Comparison of ENCODE assay signal across 14 cellular contexts in genomic region chr16:81319221-81319912, GRCh38. TPM values are rescaled to one million over a fixed set of nuclear protein-coding genes. Genes with fewer than 3 reads are reported as not detected.
DNase-seq lines count a peak whose midpoint lies in the region; ATAC-seq and TF ChIP-seq lines count a peak whose summit lies in the region.
"Had no signal": no experiment of that assay in that cellular context is flagged by ENCODE, and none has a peak within 500 bp of the region (broad histone marks: within the 10 kb centered on the region; RNA-seq: fewer than 3 reads in every experiment).

No MANE protein-coding gene starts in this region.

- peak overlapping the region; percentile 81 for H3K27ac Mint-ChIP-seq in mesothelial cell of epicardium
- H3K27ac Mint-ChIP-seq in activated CD4-positive, alpha-beta T cell treated with anti-CD3 and anti-CD28 coated beads for 36 hours, result no peak overlapping the region
- H3K27ac Mint-ChIP-seq: CD4-positive, CD25-positive, alpha-beta regulatory T cell; stimulated activated naive B cell treated with anti-CD40 and anti-IgM and Interleukin-4, amounts not matched to agents 10 μg/mL and 1 μg/mL and 100 μg/mL, for 72 hours had no signal

- no peaks in the 10 kb centered on the region for H3F3A ChIP-seq in PC-3 (ENCODE audit: low read length, unreplicated experiment)

- no peaks in the 10 kb centered on the region for H3K9me3 ChIP-seq in PC-3 (ENCODE audit: low read length)

- H3K4me1 ChIP-seq in PC-3 (ENCODE audit: insufficient read depth, low read length), result peaks cover 14% of the 10 kb centered on the region

- H4K20me1 ChIP-seq in PC-3 (ENCODE audit: low read length), result peaks cover 17% of the 10 kb centered on the region; the same call in 1 of the 2 replicates

- H3K27ac ChIP-seq in PC-3 (ENCODE audit: low read length), result no peak overlapping the region
- H3K27ac ChIP-seq: HL-60 had no signal

- no peak overlapping the region for H2AFZ ChIP-seq in PC-3 (ENCODE audit: low read length)

- H3K4me2 ChIP-seq in PC-3 (ENCODE audit: low read length), result peak overlapping the region; percentile 14

- no TSS peak for BruUV-seq in PC-3 (replicated peaks; lab: Mats Ljungman, UMichigan)

- no peak for TF ChIP-seq CTCF in PC-3 (conservative IDR thresholded peaks at IDR 0.05; ENCODE audit: low read depth, low read length)
- no peak for TF ChIP-seq CTCF in choroid plexus epithelial cell (conservative IDR thresholded peaks at IDR 0.05; ENCODE audit: low read depth, low read length)
- TF ChIP-seq CTCF in mesothelial cell of epicardium (IDR thresholded peaks at IDR 0.05; ENCODE audit: unreplicated experiment), result no peak

- POLR2A ChIA-PET in PC-3 (lab: Charles Lee; ENCODE audit: unreplicated experiment), result no interaction called here
- POLR2A ChIA-PET in activated CD4-positive, alpha-beta T cell treated with anti-CD3 and anti-CD28 coated beads for 36 hours (lab: Charles Lee), result no interaction called here

- ATAC-seq in PC-3, result no peak; the same call in 1 of the 2 replicates
- no peak for ATAC-seq in activated CD4-positive, alpha-beta T cell treated with anti-CD3 and anti-CD28 coated beads for 36 hours
- ATAC-seq: naive thymus-derived CD8-positive, alpha-beta T cell; stimulated activated naive B cell treated with anti-CD40 and anti-IgM and Interleukin-4, amounts not matched to agents 10 μg/mL and 1 μg/mL and 100 μg/mL, for 72 hours had no signal

- CTCF ChIA-PET in PC-3 (lab: Charles Lee), result interaction anchor here (0.7 kb wide), 1 partner anchor 58 kb away, joined by 3 read pairs; no protein-coding TSS in a partner anchor
- CTCF ChIA-PET in activated CD4-positive, alpha-beta T cell treated with anti-CD3 and anti-CD28 coated beads for 36 hours (lab: Charles Lee), result interaction anchor here (0.7 to 2.0 kb wide), 6 partner anchors 39 to 85 kb away, joined by 3 to 8 read pairs (median 4); no protein-coding TSS in a partner anchor

- no peaks in the 10 kb centered on the region for H3K9me3 Mint-ChIP-seq in mesothelial cell of epicardium
- H3K9me3 Mint-ChIP-seq in activated CD4-positive, alpha-beta T cell treated with anti-CD3 and anti-CD28 coated beads for 36 hours (ENCODE audit: low read depth), result no peaks in the 10 kb centered on the region
- H3K9me3 Mint-ChIP-seq: CD4-positive, CD25-positive, alpha-beta regulatory T cell; naive thymus-derived CD8-positive, alpha-beta T cell; stimulated activated naive B cell treated with anti-CD40 and anti-IgM and Interleukin-4, amounts not matched to agents 10 μg/mL and 1 μg/mL and 100 μg/mL, for 72 hours had no signal

- no peaks in the 10 kb centered on the region for H3K36me3 ChIP-seq in PC-3 (ENCODE audit: low read depth, low read length)

- DNase-seq in AG20443 (ENCODE audit: low spot score) (peak; percentile 61), PC-3 (peak; percentile 45), choroid plexus epithelial cell (ENCODE audit: low read depth) (peak; percentile 85), mesothelial cell of epicardium (ENCODE audit: low spot score in 2 of 2, unreplicated experiment in 2 of 2) (no peak), mesenteric fat pad (ENCODE audit: low spot score) (no peak), NAMALWA (ENCODE audit: low spot score) (no peak), NCI-H2107 treated with DMSO at 0.1 percent for 48 hours (lab: John Stamatoyannopoulos, UW; ENCODE audit: unreplicated experiment) (no peak)
- no peak for DNase-seq in activated CD4-positive, alpha-beta T cell treated with anti-CD3 and anti-CD28 coated beads for 36 hours
- DNase-seq: activated effector memory CD4-positive, alpha-beta T cell treated with anti-CD3 and anti-CD28 coated beads, Interleukin-2, amount 50 U/mL, for 16 hours; CD4-positive, CD25-positive, alpha-beta regulatory T cell; naive thymus-derived CD8-positive, alpha-beta T cell; NCI-H146; stimulated activated naive B cell treated with anti-CD40 and anti-IgM and Interleukin-4, amounts not matched to agents 10 μg/mL and 1 μg/mL and 100 μg/mL, for 72 hours had no signal

- no peak overlapping the region for H3K4me3 Mint-ChIP-seq in mesothelial cell of epicardium
- H3K4me3 Mint-ChIP-seq in activated CD4-positive, alpha-beta T cell treated with anti-CD3 and anti-CD28 coated beads for 36 hours, result no peak overlapping the region
- H3K4me3 Mint-ChIP-seq: naive thymus-derived CD8-positive, alpha-beta T cell; stimulated activated naive B cell treated with anti-CD40 and anti-IgM and Interleukin-4, amounts not matched to agents 10 μg/mL and 1 μg/mL and 100 μg/mL, for 72 hours had no signal

- H3K4me3 ChIP-seq in PC-3 (ENCODE audit: low read length) (no peak overlapping the region), choroid plexus epithelial cell (ENCODE audit: low read depth, low read length) (no peak overlapping the region)

- H3K27me3 Mint-ChIP-seq in mesothelial cell of epicardium (ENCODE audit: low read depth), result no peaks in the 10 kb centered on the region
- no peaks in the 10 kb centered on the region for H3K27me3 Mint-ChIP-seq in activated CD4-positive, alpha-beta T cell treated with anti-CD3 and anti-CD28 coated beads for 36 hours
- H3K27me3 Mint-ChIP-seq: naive thymus-derived CD8-positive, alpha-beta T cell; stimulated activated naive B cell treated with anti-CD40 and anti-IgM and Interleukin-4, amounts not matched to agents 10 μg/mL and 1 μg/mL and 100 μg/mL, for 72 hours had no signal

- no peaks in the 10 kb centered on the region for H3K27me3 ChIP-seq in PC-3 (ENCODE audit: low read length)

- H3K4me1 Mint-ChIP-seq in mesothelial cell of epicardium, result peaks cover 22% of the 10 kb centered on the region
- peaks cover 61% of the 10 kb centered on the region for H3K4me1 Mint-ChIP-seq in activated CD4-positive, alpha-beta T cell treated with anti-CD3 and anti-CD28 coated beads for 36 hours

- peaks cover 90% of the 10 kb centered on the region for H3K79me2 ChIP-seq in PC-3 (ENCODE audit: low read length)

- no peaks in the 10 kb centered on the region for H3K9me2 ChIP-seq in PC-3 (replicated peaks; ENCODE audit: low read length)

- H3K36me3 Mint-ChIP-seq in mesothelial cell of epicardium, result no peaks in the 10 kb centered on the region
- peaks cover 13% of the 10 kb centered on the region for H3K36me3 Mint-ChIP-seq in activated CD4-positive, alpha-beta T cell treated with anti-CD3 and anti-CD28 coated beads for 36 hours (ENCODE audit: low read depth)

- intact Hi-C loops in PC-3 (cut with micrococcal nuclease), result loop anchor here (5.0 kb wide), 1 partner anchor 52 kb away; no protein-coding TSS in a partner anchor
- intact Hi-C loops in activated CD4-positive, alpha-beta T cell treated with anti-CD3 and anti-CD28 coated beads for 36 hours (cut with DNase I, micrococcal nuclease), result loop anchor here (5.0 to 10.0 kb wide), 4 partner anchors 33 to 855 kb away; partner anchors contain the start of genes CENPN (in 1 of the 2), CMC2 (in 1 of the 2) and MPHOSPH6 (in 1 of the 2)

- no peak overlapping the region for H3K9ac ChIP-seq in PC-3 (ENCODE audit: low read length)

RNA-seq across cellular contexts. Expression of gene GAN, which starts 4.6 kb away (rescaled TPM):
- total RNA-seq in PC-3 (2014; rRNA removed), result 5.3 and 5.8 TPM in 2 replicates
- 13.9 to 15.6 TPM (median 14.2 TPM) in 3 replicates for total RNA-seq in mesothelial cell of epicardium
- total RNA-seq in mesenteric fat pad, result 10.0 TPM
- total RNA-seq in activated CD4-positive, alpha-beta T cell treated with anti-CD3 and anti-CD28 coated beads for 36 hours, result 10 to 100 TPM; 13.4 to 13.8 TPM

Comparison
In these comparisons a context has a peak if more than half of its experiments do, and no peak if none do; other contexts are left out.
1. DNase-seq: peak in AG20443 (single experiment), PC-3 (single experiment) and choroid plexus epithelial cell (single experiment); none in mesothelial cell of epicardium (0 of 2), mesenteric fat pad (single experiment), activated CD4-positive, alpha-beta T cell treated with anti-CD3 and anti-CD28 coated beads for 36 hours (single experiment), NAMALWA (single experiment) and NCI-H2107 treated with DMSO at 0.1 percent for 48 hours (single experiment).